Comparison of ENCODE assay signal across 18 cellular contexts in the genomic region with DNA sequence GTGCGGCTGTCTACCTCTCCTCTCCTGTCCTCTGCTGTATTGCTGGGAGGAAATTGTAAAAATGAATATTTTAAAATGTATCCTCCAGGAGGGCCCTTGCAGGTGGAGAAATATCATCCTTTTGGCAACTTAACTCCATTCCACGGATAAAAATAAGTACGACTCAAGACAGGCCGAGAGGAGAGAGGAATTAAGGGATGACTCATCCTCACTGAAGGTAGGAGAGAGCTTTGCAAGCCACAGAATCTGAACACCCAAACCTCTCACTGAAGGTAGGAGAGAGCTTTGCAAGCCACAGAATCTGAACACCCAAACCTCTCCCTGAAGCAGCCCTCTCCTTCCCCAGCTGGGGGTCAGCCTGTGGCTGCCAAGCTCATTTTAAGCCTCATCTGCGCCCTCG. TPM values are rescaled to one million over a fixed set of nuclear protein-coding genes. Genes with fewer than 3 reads are reported as not detected.
DNase-seq lines count a peak whose midpoint lies in the region; ATAC-seq, FAIRE-seq and TF ChIP-seq lines count a peak whose summit lies in the region.
"Had no signal": no experiment of that assay in that cellular context is flagged by ENCODE, and none has a peak within 500 bp of the region (broad histone marks: within the 10 kb centered on the region; RNA-seq: fewer than 3 reads in every experiment).

No MANE protein-coding gene starts in this region.

- H3K9me3 Mint-ChIP-seq in activated naive CD4-positive, alpha-beta T cell treated with anti-CD3 and anti-CD28 coated beads, Interleukin-2, amount 50 U/mL, for 72 hours, result no peaks in the 10 kb centered on the region
- H3K9me3 Mint-ChIP-seq: activated naive CD8-positive, alpha-beta T cell treated with anti-CD3 and anti-CD28 coated beads for 36 hours; H9 had no signal

- H3K36me3 ChIP-seq in keratinocyte (ENCODE audit: control insufficient read depth in 2 of 2, extremely low read depth in 1 of 2, insufficient read depth in 2 of 2, low read length in 2 of 2), result no peaks in the 10 kb centered on the region
- peaks cover 6% of the 10 kb centered on the region for H3K36me3 ChIP-seq in thoracic aorta
- H3K36me3 ChIP-seq: SJSA1 had no signal

- dilution Hi-C loops in keratinocyte (cut with MboI; ENCODE audit: extremely low pct_ligation_motif_present, low sequenced_read_pairs), result no loop called here

- ATAC-seq in activated naive CD4-positive, alpha-beta T cell treated with anti-CD3 and anti-CD28 coated beads, Interleukin-2, amount 50 U/mL, for 72 hours, result peak; percentile 40 to 44
- ATAC-seq in thoracic aorta (ENCODE audit: insufficient number of reproducible peaks, low FRiP score, low read depth), result no peak

- no peaks in the 10 kb centered on the region for H3K79me2 ChIP-seq in keratinocyte (ENCODE audit: control insufficient read depth, insufficient read depth, low read length)

- TF ChIP-seq CTCF in keratinocyte (optimal IDR thresholded peaks at IDR 0.05 in 1 of 3, IDR thresholded peaks at IDR 0.05 in 1 of 3, conservative IDR thresholded peaks at IDR 0.05 in 1 of 3; ENCODE audit: extremely low read depth in 1 of 3, insufficient read depth in 2 of 3, low read length in 3 of 3) (no peak), thoracic aorta (IDR thresholded peaks at IDR 0.05) (no peak)

- H3K27me3 ChIP-seq in keratinocyte (ENCODE audit: control insufficient read depth, extremely low read depth, insufficient read depth, low read length), result peaks cover 17% of the 10 kb centered on the region
- no peaks in the 10 kb centered on the region for H3K27me3 ChIP-seq in thoracic aorta (replicated peaks; ENCODE audit: insufficient read depth)
- H3K27me3 ChIP-seq: esophagus squamous epithelium, SJSA1 had no signal

- no peak for DNase-seq in activated naive CD4-positive, alpha-beta T cell treated with anti-CD3 and anti-CD28 coated beads, Interleukin-2, amount 50 U/mL, for 72 hours (ENCODE audit: low spot score in 2 of 2)
- no peak for DNase-seq in activated naive CD4-positive, alpha-beta T cell treated with anti-CD3 and anti-CD28 coated beads, Interleukin-2, amount 50 U/mL, for 16 hours
- DNase-seq in amniotic epithelial cell (ENCODE audit: low read depth) (peak; percentile 25), keratinocyte (ENCODE audit: low read depth, low spot score) (no peak), thoracic aorta (ENCODE audit: low spot score) (no peak), AG08396 (ENCODE audit: low spot score) (no peak), NCI-H524 (lab: John Stamatoyannopoulos, UW) (no peak), DMS53 (lab: John Stamatoyannopoulos, UW) (no peak)
- DNase-seq: activated naive CD8-positive, alpha-beta T cell treated with anti-CD3 and anti-CD28 coated beads for 36 hours; Calu3; esophagus squamous epithelium; H9; NCI-H1930; NCI-H774 had no signal

- H3K9me3 ChIP-seq in keratinocyte (ENCODE audit: control insufficient read depth, low read depth, low read length), result no peaks in the 10 kb centered on the region
- no peaks in the 10 kb centered on the region for H3K9me3 ChIP-seq in thoracic aorta
- H3K9me3 ChIP-seq: esophagus squamous epithelium, SJSA1 had no signal

- H3K27ac Mint-ChIP-seq in activated naive CD4-positive, alpha-beta T cell treated with anti-CD3 and anti-CD28 coated beads, Interleukin-2, amount 50 U/mL, for 72 hours, result peak overlapping the region in 1 of 2 donors; percentile 61
- H3K27ac Mint-ChIP-seq: activated naive CD8-positive, alpha-beta T cell treated with anti-CD3 and anti-CD28 coated beads for 36 hours; H9 had no signal

- no peak overlapping the region for H3K4me2 ChIP-seq in keratinocyte (ENCODE audit: control insufficient read depth, extremely low read depth, insufficient read depth, low read depth, low read length)
- H3K4me2 ChIP-seq: smooth muscle cell had no signal

- H3K9me1 ChIP-seq in keratinocyte (ENCODE audit: control insufficient read depth, extremely low read depth, insufficient read depth, low read length), result no peaks in the 10 kb centered on the region

- H3K4me3 ChIP-seq in keratinocyte (ENCODE audit: control insufficient read depth in 2 of 3, extremely low read depth in 1 of 3, insufficient read depth in 2 of 3, low read depth in 1 of 3, low read length in 3 of 3) (no peak overlapping the region), thoracic aorta (no peak overlapping the region)
- H3K4me3 ChIP-seq: coronary artery, esophagus squamous epithelium, lung, SJSA1, smooth muscle cell had no signal

- H3K36me3 Mint-ChIP-seq in activated naive CD4-positive, alpha-beta T cell treated with anti-CD3 and anti-CD28 coated beads, Interleukin-2, amount 50 U/mL, for 72 hours, result peaks cover 0 to 4% of the 10 kb centered on the region in 2 donors
- H3K36me3 Mint-ChIP-seq: activated naive CD8-positive, alpha-beta T cell treated with anti-CD3 and anti-CD28 coated beads for 36 hours had no signal

- peak; percentile 80 for FAIRE-seq in keratinocyte (lab: Jason Lieb, UNC)

- H3K9ac ChIP-seq in keratinocyte (ENCODE audit: control insufficient read depth, extremely low read depth, insufficient read depth, low read length), result no peak overlapping the region

- H4K20me1 ChIP-seq in keratinocyte (ENCODE audit: control insufficient read depth, extremely low read depth, insufficient read depth, low read length), result peaks cover 2% of the 10 kb centered on the region

- H3K4me1 ChIP-seq in keratinocyte (ENCODE audit: control insufficient read depth, extremely low read depth, insufficient read depth, low read length) (no peaks in the 10 kb centered on the region), thoracic aorta (ENCODE audit: control insufficient read depth in 1 of 2, low read depth in 2 of 2) (peaks cover 14 to 29% of the 10 kb centered on the region in 2 donors)

- no peak overlapping the region for H3K27ac ChIP-seq in keratinocyte (ENCODE audit: control insufficient read depth, insufficient read depth, low read length)
- H3K27ac ChIP-seq in thoracic aorta, result peak overlapping the region; percentile 31 to 67
- H3K27ac ChIP-seq: SJSA1 had no signal

- no peak overlapping the region for H2AFZ ChIP-seq in keratinocyte (ENCODE audit: control insufficient read depth, low read length)

RNA-seq across cellular contexts. Expression of gene SELENON, which starts 13.1 kb away (rescaled TPM):
- total RNA-seq in activated naive CD4-positive, alpha-beta T cell treated with anti-CD3 and anti-CD28 coated beads, Interleukin-2, amount 50 U/mL, for 72 hours, result 10 to 100 TPM; 13.5 to 34.9 TPM
- polyA plus RNA-seq in keratinocyte, result 13.4 to 56.3 TPM (median 15.4 TPM) in 3 replicates
- polyA plus RNA-seq in keratinocyte (2011; ENCODE audit: low read depth), result 1.7 TPM
- 33.8 and 43.7 TPM in 2 replicates for polyA plus RNA-seq in keratinocyte (2011; cell fraction: cytosol; rRNA removed)
- 53.2 and 65.0 TPM in 2 replicates for polyA plus RNA-seq in keratinocyte (2011; cell fraction: nucleus; rRNA removed)
- 16.7 and 65.0 TPM in 2 replicates for polyA plus RNA-seq in keratinocyte (2012; ENCODE audit: low replicate concordance)
- polyA minus RNA-seq in keratinocyte, result 22.0 to 167 TPM (median 24.1 TPM) in 3 replicates
- 43.0 TPM for polyA minus RNA-seq in keratinocyte (2011; cell fraction: cytosol; rRNA and poly(A)+ RNA removed)
- 30.9 and 42.4 TPM in 2 replicates for polyA minus RNA-seq in keratinocyte (2011; cell fraction: nucleus; rRNA and poly(A)+ RNA removed)
- total RNA-seq in thoracic aorta, result 10 to 100 TPM; 44.1 to 48.6 TPM

RNA-seq across cellular contexts. Expression of gene MTFR1L, which starts 32.9 kb away (rescaled TPM):
- total RNA-seq in activated naive CD4-positive, alpha-beta T cell treated with anti-CD3 and anti-CD28 coated beads, Interleukin-2, amount 50 U/mL, for 72 hours, result 10 to 100 TPM; 42.6 to 43.9 TPM
- 31.6 to 37.3 TPM (median 32.6 TPM) in 3 replicates for polyA plus RNA-seq in keratinocyte
- 7.1 TPM for polyA plus RNA-seq in keratinocyte (2011; ENCODE audit: low read depth)
- polyA plus RNA-seq in keratinocyte (2011; cell fraction: cytosol; rRNA removed), result 30.3 and 30.6 TPM in 2 replicates
- polyA plus RNA-seq in keratinocyte (2011; cell fraction: nucleus; rRNA removed), result 78.6 and 91.6 TPM in 2 replicates
- 26.6 TPM in 2 replicates for polyA plus RNA-seq in keratinocyte (2012; ENCODE audit: low replicate concordance)
- polyA minus RNA-seq in keratinocyte, result 24.3 to 38.7 TPM (median 25.7 TPM) in 3 replicates
- polyA minus RNA-seq in keratinocyte (2011; cell fraction: cytosol; rRNA and poly(A)+ RNA removed), result 22.8 TPM
- polyA minus RNA-seq in keratinocyte (2011; cell fraction: nucleus; rRNA and poly(A)+ RNA removed), result 13.7 and 13.9 TPM in 2 replicates
- 10 to 100 TPM; 63.4 to 81.9 TPM for total RNA-seq in thoracic aorta
